In genomic region chr4:147518846-147519767, GRCh38 we compare ENCODE assay signal across 8 cellular contexts. TPM values are rescaled to one million over a fixed set of nuclear protein-coding genes. Genes with fewer than 3 reads are reported as not detected.
DNase-seq lines count a peak whose midpoint lies in the region; ATAC-seq and TF ChIP-seq lines count a peak whose summit lies in the region.

No MANE protein-coding gene starts in this region.

- H3K4me1 Mint-ChIP-seq in WTC11: no peaks in the 10 kb centered on the region

- H3K9me3 ChIP-seq in effector memory CD4-positive, alpha-beta T cell (ENCODE audit: control insufficient read depth, low read length): no peaks in the 10 kb centered on the region
- no peaks in the 10 kb centered on the region for H3K9me3 ChIP-seq in mucosa of descending colon

- POLR2A ChIA-PET in WTC11 (lab: Charles Lee): no interaction called here

- H3K4me1 ChIP-seq in effector memory CD4-positive, alpha-beta T cell (ENCODE audit: control insufficient read depth, insufficient read depth, low read length, poor library complexity, severe bottlenecking): no peaks in the 10 kb centered on the region
- H3K4me1 ChIP-seq in mucosa of descending colon (ENCODE audit: low read depth): no peaks in the 10 kb centered on the region

- H3K27me3 Mint-ChIP-seq in WTC11 (ENCODE audit: low read depth): no peaks in the 10 kb centered on the region

- no peak overlapping the region for H3K4me3 ChIP-seq in effector memory CD4-positive, alpha-beta T cell (ENCODE audit: insufficient read depth, low read depth, low read length, poor library complexity, severe bottlenecking)
- no peak overlapping the region for H3K4me3 ChIP-seq in mucosa of descending colon

- TF ChIP-seq CTCF in C4-2B (conservative IDR thresholded peaks at IDR 0.05) (peak; percentile 93), WTC11 (IDR thresholded peaks at IDR 0.05) (peak; percentile 79), mucosa of descending colon (IDR thresholded peaks at IDR 0.05) (peak; percentile 70)

- no peak overlapping the region for H3K4me3 Mint-ChIP-seq in WTC11

- no peaks in the 10 kb centered on the region for H3K9me3 Mint-ChIP-seq in WTC11

- DNase-seq in NCI-H1694 (lab: John Stamatoyannopoulos, UW) (peak; percentile 1), WTC11 (ENCODE audit: low spot score) (peak; percentile 70), mucosa of descending colon (peak in 2 of 3 donors; percentile 31 to 73), superior temporal gyrus (ENCODE audit: extremely low spot score) (peak; percentile 84)
- peak in 2 of 3 donors; percentile 3 to 23 for DNase-seq in effector memory CD4-positive, alpha-beta T cell

- H3K27ac Mint-ChIP-seq in WTC11: no peak overlapping the region

- H3K36me3 ChIP-seq in effector memory CD4-positive, alpha-beta T cell (ENCODE audit: control insufficient read depth, insufficient read depth, low read length): no peaks in the 10 kb centered on the region
- H3K36me3 ChIP-seq in mucosa of descending colon (ENCODE audit: low read depth): no peaks in the 10 kb centered on the region

- no peaks in the 10 kb centered on the region for H3K27me3 ChIP-seq in effector memory CD4-positive, alpha-beta T cell (replicated peaks; ENCODE audit: control insufficient read depth, insufficient read depth, low read length, poor library complexity, severe bottlenecking)

- H3K36me3 Mint-ChIP-seq in WTC11: no peaks in the 10 kb centered on the region

- ATAC-seq in GM18517 (IDR thresholded peaks at IDR 0.05; ENCODE audit: unreplicated experiment) (peak; percentile 83), HG02938 (IDR thresholded peaks at IDR 0.05; ENCODE audit: unreplicated experiment) (peak; percentile 96), WTC11 (peak; percentile 87), mucosa of descending colon (peak; percentile 64)

- H3K27ac ChIP-seq in C4-2B: no peak overlapping the region
- H3K27ac ChIP-seq in effector memory CD4-positive, alpha-beta T cell (ENCODE audit: insufficient read depth, low read length, poor library complexity, severe bottlenecking): no peak overlapping the region

- intact Hi-C loops in mucosa of descending colon (cut with DNase I, micrococcal nuclease): no loop called here

- CTCF ChIA-PET in WTC11 (lab: Charles Lee): interaction anchor here (0.5 to 1.9 kb wide), 38 partner anchors 9 to 573 kb away, joined by 3 to 40 read pairs (median 4); partner anchors contain the start of genes EDNRA, TMEM184C and TTC29

TF ChIP-seq in WTC11, 78 proteins besides CTCF, POLR2A, EP300 and RAD21:
- peak; percentile 93 for TF ChIP-seq HMGA2 (CRISPR knock-in tag; IDR thresholded peaks at IDR 0.05)
- no peak for TF ChIP-seq ZNF263 (CRISPR knock-in tag; IDR thresholded peaks at IDR 0.05; ENCODE audit: low read depth)
TF ChIP-seq in WTC11: peak in this region for 1.

RNA-seq across cellular contexts. Expression of gene EDNRA, which starts 38.2 kb away (rescaled TPM):
- total RNA-seq in WTC11 (2021) (2.1 to 2.5 TPM (median 2.3 TPM) in 3 replicates), mucosa of descending colon (1 to 10 TPM in 2 of 3 donors, under 1 TPM in 1; 0.72 to 1.6 (median 1.6) TPM)

Comparison
In these comparisons a context has a peak if more than half of its experiments do, and no peak if none do; other contexts are left out.
1. DNase-seq: peak in every context shown above with its lines; median percentile 84 in superior temporal gyrus; 70 in WTC11; 52 in mucosa of descending colon; 13 in effector memory CD4-positive, alpha-beta T cell; 1 in NCI-H1694.